In genomic region chr11:64025205-64025604, GRCh38 we compare ENCODE assay signal across 1 cellular context.
A peak's percentile ranks its signal among the peaks of the same experiment; 100 is the strongest.
TF ChIP-seq lines count a peak whose summit lies in the region.

No MANE protein-coding gene starts in this region.

TF ChIP-seq in GM23338, 12 proteins besides CTCF, POLR2A, EP300 and RAD21:
- no peak for TF ChIP-seq CREB1 (CRISPR knock-in tag; IDR thresholded peaks at IDR 0.05; ENCODE audit: low read depth)
- no peak for TF ChIP-seq REST (IDR thresholded peaks at IDR 0.05; ENCODE audit: unreplicated experiment)
- TF ChIP-seq ETS1 (IDR thresholded peaks at IDR 0.05): peak; percentile 84
- TF ChIP-seq JUNB (IDR thresholded peaks at IDR 0.05; ENCODE audit: unreplicated experiment): no peak
- TF ChIP-seq STAT1 (IDR thresholded peaks at IDR 0.05; ENCODE audit: unreplicated experiment): no peak
- TF ChIP-seq ZNF462 (CRISPR knock-in tag; IDR thresholded peaks at IDR 0.05): no peak
- peak; percentile 23; the same call in 1 of the 2 replicates for TF ChIP-seq POLR2AphosphoS5 (IDR thresholded peaks at IDR 0.05; ENCODE audit: low read depth)
- no peak for TF ChIP-seq ZNF114 (CRISPR knock-in tag; IDR thresholded peaks at IDR 0.05)
- no peak for TF ChIP-seq EZH2phosphoT487 (IDR thresholded peaks at IDR 0.05; ENCODE audit: unreplicated experiment)
- 0 out of 2 replicates have a peak, but pooled peaks have one; percentile 12 for TF ChIP-seq NANOG (IDR thresholded peaks at IDR 0.05; ENCODE audit: borderline replicate concordance)
- TF ChIP-seq ZNF331 (CRISPR knock-in tag; IDR thresholded peaks at IDR 0.05; ENCODE audit: low read depth): no peak
- TF ChIP-seq EZH2 (IDR thresholded peaks at IDR 0.05; ENCODE audit: low read depth, unreplicated experiment): no peak
